ENCODE assay signal across 16 cellular contexts in genomic region chr2:219174146-219174545, GRCh38. TPM values are rescaled to one million over a fixed set of nuclear protein-coding genes. Genes with fewer than 3 reads are reported as not detected.
DNase-seq lines count a peak whose midpoint lies in the region; ATAC-seq and TF ChIP-seq lines count a peak whose summit lies in the region.
"Had no signal": no experiment of that assay in that cellular context is flagged by ENCODE, and none has a peak within 500 bp of the region (broad histone marks: within the 10 kb centered on the region; RNA-seq: fewer than 3 reads in every experiment).

No MANE protein-coding gene starts in this region.

- H3K36me3 ChIP-seq in spleen: peaks cover 0 to 50% (median 35%) of the 10 kb centered on the region in 6 donors

- H3K27ac ChIP-seq in spleen: no peak overlapping the region
- H3K27ac ChIP-seq: right lobe of liver, SJSA1, transverse colon had no signal

- H3K9me3 ChIP-seq in spleen: no peaks in the 10 kb centered on the region
- H3K9me3 ChIP-seq: right lobe of liver, SJSA1, transverse colon had no signal

- 89 to 100% (median 96%) methylated on average over 3 of the region's 3 CpGs for WGBS in spleen, 5 donors

- peaks cover 28% of the 10 kb centered on the region for H3K4me1 Mint-ChIP-seq in activated naive CD4-positive, alpha-beta T cell treated with anti-CD3 and anti-CD28 coated beads for 36 hours (ENCODE audit: low read depth)
- H3K4me1 Mint-ChIP-seq in activated CD4-positive, alpha-beta memory T cell treated with anti-CD3 and anti-CD28 coated beads, Interleukin-2, amount 10 ng/mL, durations not matched to agents 7 days and 5 days: peaks cover 51% of the 10 kb centered on the region
- peaks cover 47 to 61% of the 10 kb centered on the region in 2 donors for H3K4me1 Mint-ChIP-seq in stimulated activated naive B cell treated with anti-CD40 and anti-IgM and Interleukin-4, amounts not matched to agents 10 μg/mL and 1 μg/mL and 100 μg/mL, for 72 hours

- no peak overlapping the region for H3K4me3 ChIP-seq in spleen
- H3K4me3 ChIP-seq: dorsolateral prefrontal cortex, right lobe of liver, SJSA1, transverse colon had no signal

- H3K9me3 Mint-ChIP-seq in activated naive CD4-positive, alpha-beta T cell treated with anti-CD3 and anti-CD28 coated beads for 36 hours: no peaks in the 10 kb centered on the region
- no peaks in the 10 kb centered on the region for H3K9me3 Mint-ChIP-seq in activated CD4-positive, alpha-beta memory T cell treated with anti-CD3 and anti-CD28 coated beads, Interleukin-2, amount 10 ng/mL, durations not matched to agents 7 days and 5 days
- no peaks in the 10 kb centered on the region for H3K9me3 Mint-ChIP-seq in stimulated activated naive B cell treated with anti-CD40 and anti-IgM and Interleukin-4, amounts not matched to agents 10 μg/mL and 1 μg/mL and 100 μg/mL, for 72 hours

- CTCF ChIA-PET in activated naive CD4-positive, alpha-beta T cell treated with anti-CD3 and anti-CD28 coated beads for 36 hours (lab: Charles Lee): interaction anchor here (1.0 to 8.9 kb wide), 8 partner anchors 8 to 121 kb away, joined by 3 to 67 read pairs (median 6); partner anchors contain the start of genes NHEJ1 and ZFAND2B
- CTCF ChIA-PET in activated CD4-positive, alpha-beta memory T cell treated with anti-CD3 and anti-CD28 coated beads, Interleukin-2, amount 10 ng/mL, durations not matched to agents 7 days and 5 days (lab: Charles Lee): interaction anchor here (0.7 to 3.9 kb wide), 4 partner anchors 14 to 105 kb away, joined by 3 to 25 read pairs (median 4); partner anchors contain the start of genes DNAJB2 and NHEJ1

- peak overlapping the region; percentile 3 for H3K4me3 Mint-ChIP-seq in activated naive CD4-positive, alpha-beta T cell treated with anti-CD3 and anti-CD28 coated beads for 36 hours
- peak overlapping the region; percentile 16 for H3K4me3 Mint-ChIP-seq in activated CD4-positive, alpha-beta memory T cell treated with anti-CD3 and anti-CD28 coated beads, Interleukin-2, amount 10 ng/mL, durations not matched to agents 7 days and 5 days
- peak overlapping the region in 1 of 2 donors; percentile 55 for H3K4me3 Mint-ChIP-seq in stimulated activated naive B cell treated with anti-CD40 and anti-IgM and Interleukin-4, amounts not matched to agents 10 μg/mL and 1 μg/mL and 100 μg/mL, for 72 hours

- DNase-seq in activated naive CD4-positive, alpha-beta T cell treated with anti-CD3 and anti-CD28 coated beads for 36 hours: no peak
- no peak for DNase-seq in activated naive CD4-positive, alpha-beta T cell treated with anti-CD3 and anti-CD28 coated beads, Interleukin-2, amount 50 U/mL, for 16 hours
- DNase-seq in activated CD4-positive, alpha-beta memory T cell treated with anti-CD3 and anti-CD28 coated beads, Interleukin-2, amount 10 ng/mL, durations not matched to agents 7 days and 5 days: no peak
- DNase-seq in glomerular visceral epithelial cell (ENCODE audit: extremely low spot score) (peak; percentile 68), HuH-7.5 (ENCODE audit: low spot score) (no peak), spleen (no peak)
- DNase-seq in stimulated activated naive B cell treated with anti-CD40 and anti-IgM and Interleukin-4, amounts not matched to agents 10 μg/mL and 1 μg/mL and 100 μg/mL, for 72 hours: no peak
- DNase-seq: activated CD8-positive, alpha-beta memory T cell treated with anti-CD3 and anti-CD28 coated beads, Interleukin-2, amount 50 U/mL, for 48 hours; DMS153; dorsolateral prefrontal cortex; NCI-H1436; right lobe of liver; stimulated activated CD8-positive, alpha-beta memory T cell treated with anti-CD3 and anti-CD28 coated beads, Interleukin-4, amount 100 ng/mL, for 48 hours; transverse colon had no signal

- H3K27me3 ChIP-seq in spleen (replicated peaks in 1 of 7): no peaks in the 10 kb centered on the region
- H3K27me3 ChIP-seq: dorsolateral prefrontal cortex, right lobe of liver, SJSA1, transverse colon had no signal

- POLR2A ChIA-PET in activated CD4-positive, alpha-beta memory T cell treated with anti-CD3 and anti-CD28 coated beads, Interleukin-2, amount 10 ng/mL, durations not matched to agents 7 days and 5 days (lab: Charles Lee): interaction anchor here (1.3 to 12.0 kb wide), 5 partner anchors 9 to 79 kb away, joined by 3 to 160 read pairs (median 4); partner anchors contain the start of genes GLB1L, STK16, TUBA4A and TUBA4B

- no peaks in the 10 kb centered on the region for H3K27me3 Mint-ChIP-seq in activated naive CD4-positive, alpha-beta T cell treated with anti-CD3 and anti-CD28 coated beads for 36 hours (ENCODE audit: low read depth)
- H3K27me3 Mint-ChIP-seq in activated CD4-positive, alpha-beta memory T cell treated with anti-CD3 and anti-CD28 coated beads, Interleukin-2, amount 10 ng/mL, durations not matched to agents 7 days and 5 days: no peaks in the 10 kb centered on the region
- H3K27me3 Mint-ChIP-seq in stimulated activated naive B cell treated with anti-CD40 and anti-IgM and Interleukin-4, amounts not matched to agents 10 μg/mL and 1 μg/mL and 100 μg/mL, for 72 hours: no peaks in the 10 kb centered on the region

- peaks cover 12% of the 10 kb centered on the region for H3K36me3 Mint-ChIP-seq in activated naive CD4-positive, alpha-beta T cell treated with anti-CD3 and anti-CD28 coated beads for 36 hours (ENCODE audit: low read depth)
- peaks cover 47% of the 10 kb centered on the region for H3K36me3 Mint-ChIP-seq in activated CD4-positive, alpha-beta memory T cell treated with anti-CD3 and anti-CD28 coated beads, Interleukin-2, amount 10 ng/mL, durations not matched to agents 7 days and 5 days (ENCODE audit: low read depth)
- H3K36me3 Mint-ChIP-seq in stimulated activated naive B cell treated with anti-CD40 and anti-IgM and Interleukin-4, amounts not matched to agents 10 μg/mL and 1 μg/mL and 100 μg/mL, for 72 hours: peaks cover 35 to 61% of the 10 kb centered on the region in 2 donors

- no peak for TF ChIP-seq CTCF in spleen (IDR thresholded peaks at IDR 0.05 in 8 of 11, conservative IDR thresholded peaks at IDR 0.05 in 3 of 11)

- H3K4me1 ChIP-seq in spleen: peaks cover 23 to 76% (median 41%) of the 10 kb centered on the region in 6 donors

- no peak for ATAC-seq in stimulated activated naive B cell treated with anti-CD40 and anti-IgM and Interleukin-4, amounts not matched to agents 10 μg/mL and 1 μg/mL and 100 μg/mL, for 72 hours (replicated peaks)
- ATAC-seq in HG03565 (IDR thresholded peaks at IDR 0.05; ENCODE audit: unreplicated experiment): no peak
- ATAC-seq: right lobe of liver had no signal

- H3K27ac Mint-ChIP-seq in activated naive CD4-positive, alpha-beta T cell treated with anti-CD3 and anti-CD28 coated beads for 36 hours: no peak overlapping the region
- H3K27ac Mint-ChIP-seq in activated CD4-positive, alpha-beta memory T cell treated with anti-CD3 and anti-CD28 coated beads, Interleukin-2, amount 10 ng/mL, durations not matched to agents 7 days and 5 days: peak overlapping the region; percentile 12
- peak overlapping the region; percentile 61 for H3K27ac Mint-ChIP-seq in stimulated activated naive B cell treated with anti-CD40 and anti-IgM and Interleukin-4, amounts not matched to agents 10 μg/mL and 1 μg/mL and 100 μg/mL, for 72 hours

- intact Hi-C loops in activated naive CD4-positive, alpha-beta T cell treated with anti-CD3 and anti-CD28 coated beads for 36 hours (cut with micrococcal nuclease): loop anchor here (10.0 kb wide), 1 partner anchor 769 kb away; no protein-coding TSS in a partner anchor
- intact Hi-C loops in spleen (cut with DNase I; ENCODE audit: low total_unique reads): loop anchor here (5.0 kb wide), 1 partner anchor 33 kb away; the partner anchor contains the start of gene ZFAND2B

- no peak for TF ChIP-seq POLR2A in spleen (IDR thresholded peaks at IDR 0.05)

RNA-seq across cellular contexts. Expression of gene CNPPD1, which starts 2.6 kb away (rescaled TPM):
- 10 to 100 TPM; 27.0 to 31.4 TPM for total RNA-seq in activated naive CD4-positive, alpha-beta T cell treated with anti-CD3 and anti-CD28 coated beads for 36 hours
- total RNA-seq in activated CD4-positive, alpha-beta memory T cell treated with anti-CD3 and anti-CD28 coated beads, Interleukin-2, amount 10 ng/mL, durations not matched to agents 7 days and 5 days: 10 to 100 TPM; 68.7 to 72.9 TPM
- total RNA-seq in spleen: 10 to 100 TPM; 51.3 to 80.8 (median 66.4) TPM
- polyA plus RNA-seq in spleen: 10 to 100 TPM; 53.5 to 65.2 (median 65.2) TPM

RNA-seq across cellular contexts. Expression of gene RETREG2, which starts 3.9 kb away (rescaled TPM):
- total RNA-seq in activated naive CD4-positive, alpha-beta T cell treated with anti-CD3 and anti-CD28 coated beads for 36 hours: 10 to 100 TPM; 44.0 to 44.1 TPM
- 100 to 1,000 TPM; 107 to 113 TPM for total RNA-seq in activated CD4-positive, alpha-beta memory T cell treated with anti-CD3 and anti-CD28 coated beads, Interleukin-2, amount 10 ng/mL, durations not matched to agents 7 days and 5 days
- total RNA-seq in spleen: 100 to 1,000 TPM in 2 of 7 donors, 10 to 100 TPM in 5; 51.5 to 101 (median 76.3) TPM
- polyA plus RNA-seq in spleen: 10 to 100 TPM; 30.0 to 47.2 (median 32.8) TPM

RNA-seq across cellular contexts. Expression of gene SLC23A3, which starts 4.3 kb away (rescaled TPM):
- under 1 TPM; 0.84 to 0.95 TPM for total RNA-seq in activated naive CD4-positive, alpha-beta T cell treated with anti-CD3 and anti-CD28 coated beads for 36 hours
- 1 to 10 TPM; 2.3 TPM for total RNA-seq in activated CD4-positive, alpha-beta memory T cell treated with anti-CD3 and anti-CD28 coated beads, Interleukin-2, amount 10 ng/mL, durations not matched to agents 7 days and 5 days
- 1 to 10 TPM; 1.5 to 5.0 (median 3.5) TPM for total RNA-seq in spleen
- polyA plus RNA-seq in spleen: 1 to 10 TPM; 1.2 to 2.2 (median 1.3) TPM
- total RNA-seq: SJSA1 had no signal

RNA-seq across cellular contexts. Expression of gene NHEJ1, which starts 13.5 kb away (rescaled TPM):
- 10 to 100 TPM; 24.4 to 26.6 TPM for total RNA-seq in activated naive CD4-positive, alpha-beta T cell treated with anti-CD3 and anti-CD28 coated beads for 36 hours
- total RNA-seq in activated CD4-positive, alpha-beta memory T cell treated with anti-CD3 and anti-CD28 coated beads, Interleukin-2, amount 10 ng/mL, durations not matched to agents 7 days and 5 days: 10 to 100 TPM; 12.0 to 12.2 TPM
- total RNA-seq in spleen: 10 to 100 TPM; 13.3 to 25.9 (median 16.6) TPM
- polyA plus RNA-seq in spleen: 1 to 10 TPM; 5.5 to 7.9 (median 7.8) TPM

RNA-seq across cellular contexts. Expression of gene ZFAND2B, which starts 32.4 kb away (rescaled TPM):
- 10 to 100 TPM; 32.6 to 33.6 TPM for total RNA-seq in activated naive CD4-positive, alpha-beta T cell treated with anti-CD3 and anti-CD28 coated beads for 36 hours
- total RNA-seq in activated CD4-positive, alpha-beta memory T cell treated with anti-CD3 and anti-CD28 coated beads, Interleukin-2, amount 10 ng/mL, durations not matched to agents 7 days and 5 days: 10 to 100 TPM; 51.4 to 56.7 TPM
- total RNA-seq in spleen: 10 to 100 TPM; 46.3 to 77.7 (median 49.8) TPM
- polyA plus RNA-seq in spleen: 10 to 100 TPM; 39.4 to 63.6 (median 55.0) TPM
